In the genomic region with DNA sequence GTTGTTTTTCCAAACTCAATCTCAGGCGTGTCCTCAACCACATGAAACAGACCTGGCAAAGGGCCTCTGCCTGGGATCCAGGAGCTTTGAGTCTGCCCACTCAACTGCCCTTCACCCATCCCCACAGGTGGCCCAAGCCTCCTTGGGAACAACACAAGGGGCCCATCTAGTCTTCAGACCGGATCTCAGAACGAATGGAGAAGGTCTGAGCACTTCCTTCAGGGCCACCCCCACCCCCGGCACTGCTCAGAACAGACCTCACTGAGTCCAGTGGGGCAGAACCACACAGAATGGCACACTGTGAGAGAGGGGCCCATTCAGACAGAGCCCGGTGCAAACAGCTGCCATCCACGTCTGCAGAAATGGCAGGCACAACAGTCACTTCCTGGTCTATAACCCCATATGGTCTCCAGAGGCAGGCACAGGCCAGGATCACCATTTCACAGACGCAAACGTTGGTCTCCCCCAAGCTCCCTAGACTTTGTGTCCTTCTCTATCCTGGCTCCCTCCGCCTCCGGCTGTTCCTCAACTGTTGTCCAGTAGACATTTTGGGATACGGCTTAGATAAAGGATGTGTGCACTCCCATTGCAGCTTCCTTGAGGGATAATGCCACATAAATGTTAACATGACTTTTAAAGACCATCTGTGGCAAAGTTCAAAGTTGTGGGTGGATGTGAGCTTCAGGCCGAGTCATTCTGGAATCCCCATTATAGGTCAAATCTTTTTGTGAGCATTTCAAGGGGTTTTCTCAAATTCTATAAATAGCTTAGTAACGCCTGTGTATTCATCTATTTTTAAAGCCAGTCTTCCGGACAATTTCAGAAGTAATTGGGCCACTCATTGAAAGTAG, we compare ENCODE assay signal across 10 cellular contexts.
DNase-seq lines count a peak whose midpoint lies in the region; ATAC-seq and TF ChIP-seq lines count a peak whose summit lies in the region.
"Had no signal": no experiment of that assay in that cellular context is flagged by ENCODE, and none has a peak within 500 bp of the region (broad histone marks: within the 10 kb centered on the region; RNA-seq: fewer than 3 reads in every experiment).

No MANE protein-coding gene starts in this region.

- DNase-seq in T-helper 1 cell (no peak), ovary (peak in 3 of 5 donors; percentile 7 to 28 (median 12)), HPDE6-E6E7 (ENCODE audit: extremely low spot score) (no peak), NCI-H82 (lab: John Stamatoyannopoulos, UW) (no peak), GM19240 (ENCODE audit: insufficient read length, low spot score) (no peak)

- no peak overlapping the region for H3K4me3 Mint-ChIP-seq in T-helper 1 cell treated with Interleukin-12 subunit alpha and Interleukin-12 subunit beta and Interleukin-4 antibody, amounts not matched to agents 30 μg/mL and 1 μg/mL, for 36 hours
- H3K4me3 Mint-ChIP-seq in activated naive CD8-positive, alpha-beta T cell: peak overlapping the region; percentile 69

- peaks cover 6% of the 10 kb centered on the region for H3K27me3 Mint-ChIP-seq in T-helper 1 cell treated with Interleukin-12 subunit alpha and Interleukin-12 subunit beta and Interleukin-4 antibody, amounts not matched to agents 30 μg/mL and 1 μg/mL, for 36 hours (ENCODE audit: low read depth)
- H3K27me3 Mint-ChIP-seq in activated naive CD8-positive, alpha-beta T cell: no peaks in the 10 kb centered on the region

- peak overlapping the region; percentile 63 for H3K27ac Mint-ChIP-seq in T-helper 1 cell treated with Interleukin-12 subunit alpha and Interleukin-12 subunit beta and Interleukin-4 antibody, amounts not matched to agents 30 μg/mL and 1 μg/mL, for 36 hours
- peak overlapping the region; percentile 80 for H3K27ac Mint-ChIP-seq in activated naive CD8-positive, alpha-beta T cell

- no peak overlapping the region for H3K4me3 ChIP-seq in ovary

- no peaks in the 10 kb centered on the region for H3K36me3 ChIP-seq in ovary

- no peak for TF ChIP-seq CTCF in ovary (IDR thresholded peaks at IDR 0.05)

- peaks cover 9% of the 10 kb centered on the region for H3K4me1 ChIP-seq in ovary (ENCODE audit: insufficient read depth)

- no peak for TF ChIP-seq POLR2A in ovary (IDR thresholded peaks at IDR 0.05)

- H3K4me1 Mint-ChIP-seq in T-helper 1 cell treated with Interleukin-12 subunit alpha and Interleukin-12 subunit beta and Interleukin-4 antibody, amounts not matched to agents 30 μg/mL and 1 μg/mL, for 36 hours (ENCODE audit: low read depth): peaks cover 36% of the 10 kb centered on the region
- peaks cover 29% of the 10 kb centered on the region for H3K4me1 Mint-ChIP-seq in activated naive CD8-positive, alpha-beta T cell (ENCODE audit: low read depth)

- H3K9me3 Mint-ChIP-seq in T-helper 1 cell treated with Interleukin-12 subunit alpha and Interleukin-12 subunit beta and Interleukin-4 antibody, amounts not matched to agents 30 μg/mL and 1 μg/mL, for 36 hours: no peaks in the 10 kb centered on the region
- H3K9me3 Mint-ChIP-seq in activated naive CD8-positive, alpha-beta T cell (ENCODE audit: low read depth): no peaks in the 10 kb centered on the region

- WGBS in ovary, 3 donors: 66 to 68% (median 67%) methylated on average over 13 to 14 of the region's 14 CpGs

- intact Hi-C loops in ovary (cut with DNase I): no loop called here

- no peaks in the 10 kb centered on the region for H3K27me3 ChIP-seq in ovary

- ATAC-seq in HG02981 (IDR thresholded peaks at IDR 0.05; ENCODE audit: unreplicated experiment): peak; percentile 55
- ATAC-seq: Panc1 had no signal

- no peaks in the 10 kb centered on the region for H3K36me3 Mint-ChIP-seq in T-helper 1 cell treated with Interleukin-12 subunit alpha and Interleukin-12 subunit beta and Interleukin-4 antibody, amounts not matched to agents 30 μg/mL and 1 μg/mL, for 36 hours (ENCODE audit: low read depth)
- no peaks in the 10 kb centered on the region for H3K36me3 Mint-ChIP-seq in activated naive CD8-positive, alpha-beta T cell

- no peak for TF ChIP-seq EP300 in ovary (IDR thresholded peaks at IDR 0.05)

- no peaks in the 10 kb centered on the region for H3K9me3 ChIP-seq in ovary

- peak overlapping the region in 1 of 2 donors; percentile 32 for H3K27ac ChIP-seq in ovary
- H3K27ac ChIP-seq: 22Rv1 had no signal

Comparison
In these comparisons a context has a peak if more than half of its experiments do, and no peak if none do; other contexts are left out.
1. DNase-seq: peak in ovary (3 of 5); none in T-helper 1 cell (0 of 5), HPDE6-E6E7 (single experiment), NCI-H82 (single experiment) and GM19240 (single experiment).